In the genomic region with DNA sequence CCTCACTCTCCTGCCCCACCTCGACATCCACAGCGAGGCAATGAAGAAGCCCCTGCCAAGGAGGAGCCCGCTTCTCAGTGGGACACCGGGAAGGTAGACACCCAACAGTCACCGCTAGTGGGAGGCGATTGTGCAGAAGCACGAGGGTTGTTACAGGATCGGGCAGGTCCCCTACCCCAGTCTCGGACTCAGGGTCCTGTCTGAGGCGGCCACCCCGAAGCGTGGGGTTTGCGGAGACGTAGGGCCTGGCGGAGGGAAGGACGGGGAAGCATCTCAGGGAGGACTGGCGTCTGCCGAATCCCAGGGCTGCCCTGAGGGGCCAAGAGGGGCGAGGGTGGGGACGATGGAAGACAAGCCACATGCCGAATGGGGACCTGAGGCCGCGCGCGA, we compare ENCODE assay signal across 8 cellular contexts.
A peak's percentile ranks its signal among the peaks of the same experiment; 100 is the strongest.
DNase-seq lines count a peak whose midpoint lies in the region; ATAC-seq and TF ChIP-seq lines count a peak whose summit lies in the region.
"Not testable (repeated sequence)": the region's sequence is repeated elsewhere in the genome, so short reads cannot be mapped to it uniquely, and the experiment has no call there.

No MANE protein-coding gene starts in this region.

- not testable (repeated sequence) for H3K9me3 Mint-ChIP-seq in activated naive CD8-positive, alpha-beta T cell treated with anti-CD3 and anti-CD28 coated beads, Interleukin-2, amount 50 U/mL, for 24 hours; stimulated activated memory B cell treated with anti-CD40 and anti-IgM and Interleukin-4, amounts not matched to agents 10 μg/mL and 1 μg/mL and 100 μg/mL, for 72 hours

- not testable (repeated sequence) for H3K27me3 Mint-ChIP-seq in activated naive CD8-positive, alpha-beta T cell treated with anti-CD3 and anti-CD28 coated beads, Interleukin-2, amount 50 U/mL, for 24 hours; stimulated activated memory B cell treated with anti-CD40 and anti-IgM and Interleukin-4, amounts not matched to agents 10 μg/mL and 1 μg/mL and 100 μg/mL, for 72 hours

- H3K9me3 ChIP-seq in Panc1 (ENCODE audit: control insufficient read depth, insufficient read depth, low read depth, low read length); mucosa of rectum (ENCODE audit: control insufficient read depth in 2 of 2, low read length in 2 of 2): not testable (repeated sequence)

- H3K27ac ChIP-seq in Panc1 (ENCODE audit: low read length): peak overlapping the region; percentile 79
- peak overlapping the region; percentile 88 to 93 for H3K27ac ChIP-seq in mucosa of rectum (ENCODE audit: low read depth in 2 of 2, low read length in 2 of 2)

- not testable (repeated sequence) for H3K36me3 ChIP-seq in Panc1 (ENCODE audit: control insufficient read depth, insufficient read depth, low read length); mucosa of rectum (ENCODE audit: control insufficient read depth in 2 of 2, insufficient read depth in 2 of 2, low read length in 2 of 2)

- BruUV-seq in Panc1 (replicated peaks; lab: Mats Ljungman, UMichigan): not testable (repeated sequence)

- peak overlapping the region; percentile 68 to 81 for H3K9ac ChIP-seq in mucosa of rectum (ENCODE audit: low read depth in 1 of 2, low read length in 2 of 2)

- H3K27ac Mint-ChIP-seq in activated naive CD8-positive, alpha-beta T cell treated with anti-CD3 and anti-CD28 coated beads, Interleukin-2, amount 50 U/mL, for 24 hours: peak overlapping the region; percentile 92
- peak overlapping the region; percentile 98 for H3K27ac Mint-ChIP-seq in stimulated activated memory B cell treated with anti-CD40 and anti-IgM and Interleukin-4, amounts not matched to agents 10 μg/mL and 1 μg/mL and 100 μg/mL, for 72 hours

- TF ChIP-seq CTCF in Panc1 (IDR thresholded peaks at IDR 0.05); fibroblast of pulmonary artery (IDR thresholded peaks at IDR 0.05; ENCODE audit: low read length, missing control alignments): not testable (repeated sequence)

- H3K4me3 ChIP-seq in Panc1 (ENCODE audit: low read depth in 2 of 2, low read length in 2 of 2): peak overlapping the region; percentile 52 to 71
- H3K4me3 ChIP-seq in fibroblast of pulmonary artery (replicated peaks; ENCODE audit: low read depth, low read length): peak overlapping the region; percentile 66
- peak overlapping the region; percentile 80 to 84 for H3K4me3 ChIP-seq in mucosa of rectum (ENCODE audit: low read length in 2 of 2)

- ATAC-seq in GM21526 (IDR thresholded peaks at IDR 0.05; ENCODE audit: low FRiP score, unreplicated experiment): peak; percentile 44
- ATAC-seq in HG03139 (IDR thresholded peaks at IDR 0.05; ENCODE audit: unreplicated experiment): peak; percentile 21
- ATAC-seq in Panc1: peak; percentile 41; the same call in 1 of the 2 replicates
- ATAC-seq in activated naive CD8-positive, alpha-beta T cell treated with anti-CD3 and anti-CD28 coated beads, Interleukin-2, amount 50 U/mL, for 24 hours: not testable (repeated sequence)
- ATAC-seq in stimulated activated memory B cell treated with anti-CD40 and anti-IgM and Interleukin-4, amounts not matched to agents 10 μg/mL and 1 μg/mL and 100 μg/mL, for 72 hours: peak; percentile 25

- H3K27me3 ChIP-seq in Panc1 (ENCODE audit: control insufficient read depth, insufficient read depth, low read length); mucosa of rectum (ENCODE audit: control insufficient read depth in 2 of 2, insufficient read depth in 2 of 2, low read length in 2 of 2): not testable (repeated sequence)

- CTCF ChIA-PET in Panc1 (lab: Charles Lee): not testable (repeated sequence)

- H3K36me3 Mint-ChIP-seq in activated naive CD8-positive, alpha-beta T cell treated with anti-CD3 and anti-CD28 coated beads, Interleukin-2, amount 50 U/mL, for 24 hours (ENCODE audit: low read depth): peaks cover 10% of the 10 kb centered on the region
- peaks cover 14% of the 10 kb centered on the region for H3K36me3 Mint-ChIP-seq in stimulated activated memory B cell treated with anti-CD40 and anti-IgM and Interleukin-4, amounts not matched to agents 10 μg/mL and 1 μg/mL and 100 μg/mL, for 72 hours

- peak overlapping the region; percentile 95 for H3K4me3 Mint-ChIP-seq in activated naive CD8-positive, alpha-beta T cell treated with anti-CD3 and anti-CD28 coated beads, Interleukin-2, amount 50 U/mL, for 24 hours
- H3K4me3 Mint-ChIP-seq in stimulated activated memory B cell treated with anti-CD40 and anti-IgM and Interleukin-4, amounts not matched to agents 10 μg/mL and 1 μg/mL and 100 μg/mL, for 72 hours: peak overlapping the region; percentile 97

- peaks cover 28% of the 10 kb centered on the region for H3K4me1 Mint-ChIP-seq in activated naive CD8-positive, alpha-beta T cell treated with anti-CD3 and anti-CD28 coated beads, Interleukin-2, amount 50 U/mL, for 24 hours
- H3K4me1 Mint-ChIP-seq in stimulated activated memory B cell treated with anti-CD40 and anti-IgM and Interleukin-4, amounts not matched to agents 10 μg/mL and 1 μg/mL and 100 μg/mL, for 72 hours: peaks cover 22% of the 10 kb centered on the region

- peak; percentile 21 for DNase-seq in Caki2 (ENCODE audit: low read depth)
- DNase-seq in Panc1 (ENCODE audit: low read depth, low spot score); activated naive CD8-positive, alpha-beta T cell treated with anti-CD3 and anti-CD28 coated beads, Interleukin-2, amount 50 U/mL, for 24 hours; fibroblast of pulmonary artery (ENCODE audit: low read depth): not testable (repeated sequence)

- not testable (repeated sequence) for H3K4me1 ChIP-seq in Panc1 (ENCODE audit: control insufficient read depth, insufficient read depth, low read length); mucosa of rectum (ENCODE audit: control insufficient read depth in 2 of 2, insufficient read depth in 2 of 2, low read length in 2 of 2)

- in situ Hi-C loops in Caki2 (cut with HindIII; ENCODE audit: low pct_unique_long_range_greater_than_20kb, low sequenced_read_pairs); Panc1 (cut with HindIII; ENCODE audit: low pct_unique_long_range_greater_than_20kb, low sequenced_read_pairs): not testable (repeated sequence)

- POLR2A ChIA-PET in Panc1 (lab: Charles Lee): not testable (repeated sequence)

- intact Hi-C loops in Panc1 (cut with micrococcal nuclease; ENCODE audit: unreplicated experiment): not testable (repeated sequence)
